Comparison of ENCODE assay signal across 18 cellular contexts in genomic region chr7:80825499-80825898, GRCh38.
"Had no signal": no experiment of that assay in that cellular context is flagged by ENCODE, and none has a peak within 500 bp of the region (broad histone marks: within the 10 kb centered on the region; RNA-seq: fewer than 3 reads in every experiment).

No MANE protein-coding gene starts in this region.

- H2AFZ ChIP-seq: parathyroid adenoma had no signal

- H3K9me3 ChIP-seq: left lung, spleen, tibial nerve had no signal

- H3K4me1 ChIP-seq: parathyroid adenoma had no signal

- DNase-seq: activated CD4-positive, alpha-beta memory T cell treated with anti-CD3 and anti-CD28 coated beads, Interleukin-2, amount 10 ng/mL, durations not matched to agents 7 days and 5 days; activated CD4-positive, alpha-beta T cell treated with anti-CD3 and anti-CD28 coated beads, Interleukin-2, amount 10 ng/mL, durations not matched to agents 24 days and 14 days; activated effector memory CD4-positive, alpha-beta T cell treated with anti-CD3 and anti-CD28 coated beads, Interleukin-2, amount 50 U/mL, for 16 hours; activated naive CD4-positive, alpha-beta T cell treated with anti-CD3 and anti-CD28 coated beads, Interleukin-2, amount 10 ng/mL, durations not matched to agents 7 days and 5 days; activated naive CD8-positive, alpha-beta T cell treated with anti-CD3 and anti-CD28 coated beads, Interleukin-2, amount 50 U/mL, for 24 hours; immature natural killer cell; kidney glomerular epithelial cell; left lung; nucleus accumbens; spleen; stimulated activated CD4-positive, alpha-beta T cell treated with anti-CD3 and anti-CD28 coated beads, Interleukin-4, amount 100 ng/mL, for 1 hour; stimulated activated naive CD4-positive, alpha-beta T cell had no signal

- ATAC-seq: activated CD4-positive, CD25-positive, alpha-beta regulatory T cell treated with anti-CD3 and anti-CD28 coated beads, Interleukin-2, amount 50 U/mL, for 24 hours; activated naive CD8-positive, alpha-beta T cell treated with anti-CD3 and anti-CD28 coated beads, Interleukin-2, amount 50 U/mL, for 24 hours; left lung; natural killer cell treated with Interleukin-12 subunit alpha and Interleukin-12 subunit beta and Interleukin-15 and Interleukin-18, amount 100 ng/mL, for 72 hours had no signal

- H3K79me2 ChIP-seq: parathyroid adenoma had no signal

- H3K27ac ChIP-seq: left lung, parathyroid adenoma, spleen, tibial nerve, VCaP had no signal

- H3K27me3 ChIP-seq: left lung, spleen, tibial nerve had no signal

- H3K4me3 ChIP-seq: left lung, lung, spleen, tibial nerve had no signal

- H3K36me3 ChIP-seq: left lung, spleen, tibial nerve had no signal

- H3K9ac ChIP-seq: parathyroid adenoma had no signal
